In the genomic region with DNA sequence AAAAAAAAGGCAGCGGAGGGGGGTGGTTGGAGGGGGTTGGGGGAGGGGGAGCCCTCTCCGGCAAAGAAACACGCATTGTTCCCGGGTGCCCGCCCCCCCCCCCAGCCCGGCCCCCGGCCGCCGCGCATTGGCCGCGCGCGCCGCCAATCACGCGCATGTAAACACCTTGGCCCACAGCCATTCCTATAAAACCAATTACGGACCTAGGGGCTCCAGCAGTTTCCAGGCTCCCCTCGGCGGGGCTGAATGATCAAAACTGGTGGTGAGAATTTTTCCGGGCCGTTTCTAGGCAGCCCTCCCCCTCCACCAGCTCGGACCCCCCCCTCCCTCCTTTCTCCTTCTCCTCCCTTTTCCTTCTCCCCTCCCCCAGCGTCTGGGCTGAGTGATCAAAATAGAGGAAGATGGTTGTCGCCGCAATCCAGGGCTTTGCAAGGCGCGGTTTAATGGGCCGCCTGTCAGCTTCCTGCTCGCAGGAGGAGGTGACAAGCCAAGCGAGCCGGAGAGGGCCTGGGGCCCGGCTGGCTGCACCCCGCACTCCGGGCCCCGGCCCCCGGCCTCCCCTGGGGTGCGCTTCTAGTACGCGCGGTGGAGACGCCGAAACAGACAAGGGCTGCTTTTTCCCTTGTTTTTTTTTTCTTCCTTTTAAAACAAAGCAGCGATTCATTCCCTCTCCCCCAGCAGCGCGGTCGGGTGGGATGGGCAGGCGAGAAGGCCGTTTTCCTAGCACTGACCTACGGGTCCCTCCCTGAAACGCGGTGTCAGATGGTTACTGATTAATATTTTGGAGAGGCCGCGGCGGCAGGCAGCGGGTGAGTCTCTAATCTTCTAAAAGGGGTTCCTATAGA, we compare ENCODE assay signal across 1 cellular context.
A peak's percentile ranks its signal among the peaks of the same experiment; 100 is the strongest.
TF ChIP-seq lines count a peak whose summit lies in the region.

No MANE protein-coding gene starts in this region.

TF ChIP-seq in K562, 482 proteins besides CTCF, POLR2A, EP300 and RAD21 (continued from another document and continues in another):
- TF ChIP-seq HNRNPH1 (optimal IDR thresholded peaks at IDR 0.05; ENCODE audit: low read depth, low read length), result no peak
- TF ChIP-seq PTTG1 (tag; IDR thresholded peaks at IDR 0.05; ENCODE audit: low read depth), result no peak
- no peak for TF ChIP-seq BHLHE40 (IDR thresholded peaks at IDR 0.05; ENCODE audit: low read length)
- TF ChIP-seq, protein P1, sequence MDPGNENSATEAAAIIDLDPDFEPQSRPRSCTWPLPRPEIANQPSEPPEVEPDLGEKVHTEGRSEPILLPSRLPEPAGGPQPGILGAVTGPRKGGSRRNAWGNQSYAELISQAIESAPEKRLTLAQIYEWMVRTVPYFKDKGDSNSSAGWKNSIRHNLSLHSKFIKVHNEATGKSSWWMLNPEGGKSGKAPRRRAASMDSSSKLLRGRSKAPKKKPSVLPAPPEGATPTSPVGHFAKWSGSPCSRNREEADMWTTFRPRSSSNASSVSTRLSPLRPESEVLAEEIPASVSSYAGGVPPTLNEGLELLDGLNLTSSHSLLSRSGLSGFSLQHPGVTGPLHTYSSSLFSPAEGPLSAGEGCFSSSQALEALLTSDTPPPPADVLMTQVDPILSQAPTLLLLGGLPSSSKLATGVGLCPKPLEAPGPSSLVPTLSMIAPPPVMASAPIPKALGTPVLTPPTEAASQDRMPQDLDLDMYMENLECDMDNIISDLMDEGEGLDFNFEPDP (CRISPR knock-in tag; IDR thresholded peaks at IDR 0.05), result no peak
- TF ChIP-seq, protein P2, sequence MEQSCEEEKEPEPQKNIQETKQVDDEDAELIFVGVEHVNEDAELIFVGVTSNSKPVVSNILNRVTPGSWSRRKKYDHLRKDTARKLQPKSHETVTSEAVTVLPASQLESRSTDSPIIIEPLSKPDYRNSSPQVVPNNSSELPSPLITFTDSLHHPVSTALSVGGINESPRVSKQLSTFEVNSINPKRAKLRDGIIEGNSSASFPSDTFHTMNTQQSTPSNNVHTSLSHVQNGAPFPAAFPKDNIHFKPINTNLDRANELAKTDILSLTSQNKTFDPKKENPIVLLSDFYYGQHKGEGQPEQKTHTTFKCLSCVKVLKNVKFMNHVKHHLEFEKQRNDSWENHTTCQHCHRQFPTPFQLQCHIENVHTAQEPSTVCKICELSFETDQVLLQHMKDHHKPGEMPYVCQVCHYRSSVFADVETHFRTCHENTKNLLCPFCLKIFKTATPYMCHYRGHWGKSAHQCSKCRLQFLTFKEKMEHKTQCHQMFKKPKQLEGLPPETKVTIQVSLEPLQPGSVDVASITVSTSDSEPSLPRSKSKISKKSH (CRISPR knock-in tag; IDR thresholded peaks at IDR 0.05), result no peak
- TF ChIP-seq MIER1 (IDR thresholded peaks at IDR 0.05; ENCODE audit: low read depth), result peak; percentile 100
- no peak for TF ChIP-seq BACH1 (tag; IDR thresholded peaks at IDR 0.05)
- peak; percentile 43; the same call in 1 of the 2 replicates for TF ChIP-seq PHF8 (IDR thresholded peaks at IDR 0.05; ENCODE audit: borderline replicate concordance, low read length)
- TF ChIP-seq, protein P3, sequence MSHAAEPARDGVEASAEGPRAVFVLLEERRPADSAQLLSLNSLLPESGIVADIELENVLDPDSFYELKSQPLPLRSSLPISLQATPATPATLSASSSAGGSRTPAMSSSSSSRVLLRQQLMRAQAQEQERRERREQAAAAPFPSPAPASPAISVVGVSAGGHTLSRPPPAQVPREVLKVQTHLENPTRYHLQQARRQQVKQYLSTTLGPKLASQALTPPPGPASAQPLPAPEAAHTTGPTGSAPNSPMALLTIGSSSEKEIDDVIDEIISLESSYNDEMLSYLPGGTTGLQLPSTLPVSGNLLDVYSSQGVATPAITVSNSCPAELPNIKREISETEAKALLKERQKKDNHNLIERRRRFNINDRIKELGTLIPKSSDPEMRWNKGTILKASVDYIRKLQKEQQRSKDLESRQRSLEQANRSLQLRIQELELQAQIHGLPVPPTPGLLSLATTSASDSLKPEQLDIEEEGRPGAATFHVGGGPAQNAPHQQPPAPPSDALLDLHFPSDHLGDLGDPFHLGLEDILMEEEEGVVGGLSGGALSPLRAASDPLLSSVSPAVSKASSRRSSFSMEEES (CRISPR knock-in tag; IDR thresholded peaks at IDR 0.05), result no peak
- no peak for TF ChIP-seq YBX1 (IDR thresholded peaks at IDR 0.05)
- TF ChIP-seq KLF1 (tag; IDR thresholded peaks at IDR 0.05), result no peak; the same call in 1 of the 2 replicates
- TF ChIP-seq RBFOX2 (IDR thresholded peaks at IDR 0.05; ENCODE audit: low read depth, low read length), result peak; percentile 69
- no peak for TF ChIP-seq TEAD2 (tag; IDR thresholded peaks at IDR 0.05)
- TF ChIP-seq HES1 (IDR thresholded peaks at IDR 0.05; ENCODE audit: low read depth), result no peak
- no peak for TF ChIP-seq IFI16 (CRISPR knock-in tag; IDR thresholded peaks at IDR 0.05)
- no peak for TF ChIP-seq LARP7 (IDR thresholded peaks at IDR 0.05)
- no peak for TF ChIP-seq FUS (optimal IDR thresholded peaks at IDR 0.05; ENCODE audit: low read depth, low read length)
- no peak for TF ChIP-seq ZNF586 (CRISPR knock-in tag; conservative IDR thresholded peaks at IDR 0.05)
- no peak for TF ChIP-seq RBBP5 (IDR thresholded peaks at IDR 0.05; ENCODE audit: borderline replicate concordance, insufficient read depth, low read length, poor library complexity, severe bottlenecking)
- TF ChIP-seq ZNF239 (CRISPR knock-in tag; IDR thresholded peaks at IDR 0.05), result no peak
- TF ChIP-seq TFAM (CRISPR knock-in tag; conservative IDR thresholded peaks at IDR 0.05), result no peak
- TF ChIP-seq NKRF (IDR thresholded peaks at IDR 0.05; ENCODE audit: borderline replicate concordance), result no peak
- TF ChIP-seq PATZ1 (CRISPR knock-in tag; IDR thresholded peaks at IDR 0.05; ENCODE audit: borderline replicate concordance), result no peak
- TF ChIP-seq ZBTB33 (CRISPR knock-in tag; IDR thresholded peaks at IDR 0.05), result no peak
- TF ChIP-seq GTF2E2 (tag; IDR thresholded peaks at IDR 0.05), result peak; percentile 70; the same call in 1 of the 2 replicates
- TF ChIP-seq ILK (tag; IDR thresholded peaks at IDR 0.05; ENCODE audit: borderline replicate concordance, low read depth), result no peak
- 0 out of 2 replicates have a peak, but pooled peaks have one; percentile 18 for TF ChIP-seq DMBX1 (CRISPR knock-in tag; IDR thresholded peaks at IDR 0.05; ENCODE audit: borderline replicate concordance)
- peak; percentile 42; the same call in 1 of the 2 replicates for TF ChIP-seq RNF2 (IDR thresholded peaks at IDR 0.05)
- TF ChIP-seq NFIX (CRISPR knock-in tag; IDR thresholded peaks at IDR 0.05; ENCODE audit: low read depth), result no peak
- TF ChIP-seq HMG20B (CRISPR knock-in tag; IDR thresholded peaks at IDR 0.05), result no peak
- TF ChIP-seq, protein P4, sequence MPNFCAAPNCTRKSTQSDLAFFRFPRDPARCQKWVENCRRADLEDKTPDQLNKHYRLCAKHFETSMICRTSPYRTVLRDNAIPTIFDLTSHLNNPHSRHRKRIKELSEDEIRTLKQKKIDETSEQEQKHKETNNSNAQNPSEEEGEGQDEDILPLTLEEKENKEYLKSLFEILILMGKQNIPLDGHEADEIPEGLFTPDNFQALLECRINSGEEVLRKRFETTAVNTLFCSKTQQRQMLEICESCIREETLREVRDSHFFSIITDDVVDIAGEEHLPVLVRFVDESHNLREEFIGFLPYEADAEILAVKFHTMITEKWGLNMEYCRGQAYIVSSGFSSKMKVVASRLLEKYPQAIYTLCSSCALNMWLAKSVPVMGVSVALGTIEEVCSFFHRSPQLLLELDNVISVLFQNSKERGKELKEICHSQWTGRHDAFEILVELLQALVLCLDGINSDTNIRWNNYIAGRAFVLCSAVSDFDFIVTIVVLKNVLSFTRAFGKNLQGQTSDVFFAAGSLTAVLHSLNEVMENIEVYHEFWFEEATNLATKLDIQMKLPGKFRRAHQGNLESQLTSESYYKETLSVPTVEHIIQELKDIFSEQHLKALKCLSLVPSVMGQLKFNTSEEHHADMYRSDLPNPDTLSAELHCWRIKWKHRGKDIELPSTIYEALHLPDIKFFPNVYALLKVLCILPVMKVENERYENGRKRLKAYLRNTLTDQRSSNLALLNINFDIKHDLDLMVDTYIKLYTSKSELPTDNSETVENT (CRISPR knock-in tag; IDR thresholded peaks at IDR 0.05), result no peak
- no peak for TF ChIP-seq FOXM1 (IDR thresholded peaks at IDR 0.05; ENCODE audit: low read depth)
- no peak for TF ChIP-seq FOXM1 (CRISPR knock-in tag; IDR thresholded peaks at IDR 0.05; ENCODE audit: low read depth)
- TF ChIP-seq TCFL5 (CRISPR knock-in tag; conservative IDR thresholded peaks at IDR 0.05), result no peak
- 0 out of 2 replicates have a peak, but pooled peaks have one; percentile 15 for TF ChIP-seq MBD2 (IDR thresholded peaks at IDR 0.05; ENCODE audit: borderline replicate concordance, low read depth)
- no peak for TF ChIP-seq FOXA1 (IDR thresholded peaks at IDR 0.05; ENCODE audit: borderline replicate concordance)
- TF ChIP-seq ZFX (CRISPR knock-in tag; IDR thresholded peaks at IDR 0.05), result peak; percentile 70
